Comparison of ENCODE assay signal across 2 cellular contexts in genomic region chr12:71552728-71553501, GRCh38.
A peak's percentile ranks its signal among the peaks of the same experiment; 100 is the strongest.
TF ChIP-seq lines count a peak whose summit lies in the region.

No MANE protein-coding gene starts in this region.

TF ChIP-seq in WTC11, 78 proteins besides CTCF, POLR2A, EP300 and RAD21 (continued from another document):
- no peak for TF ChIP-seq ATF3 (CRISPR knock-in tag; conservative IDR thresholded peaks at IDR 0.05)

TF ChIP-seq in HepG2, 621 proteins besides CTCF, POLR2A, EP300 and RAD21 (continued from another document and continues in another):
- TF ChIP-seq AGO1 (IDR thresholded peaks at IDR 0.05; ENCODE audit: low read depth, low read length, poor library complexity, severe bottlenecking) = no peak
- TF ChIP-seq ZXDC (CRISPR knock-in tag; IDR thresholded peaks at IDR 0.05) = 0 out of 2 replicates have a peak, but pooled peaks have one; percentile 59
- TF ChIP-seq AFF4 (CRISPR knock-in tag; IDR thresholded peaks at IDR 0.05) = peak; percentile 13; the same call in 1 of the 2 replicates
- TF ChIP-seq U2AF1 (optimal IDR thresholded peaks at IDR 0.05; ENCODE audit: low read depth, low read length) = no peak
- TF ChIP-seq KAT2B (IDR thresholded peaks at IDR 0.05; ENCODE audit: borderline replicate concordance, low read depth, low read length) = 0 out of 2 replicates have a peak, but pooled peaks have one; percentile 16
- peak; percentile 85 for TF ChIP-seq ZNF609 (CRISPR knock-in tag; IDR thresholded peaks at IDR 0.05; ENCODE audit: borderline replicate concordance)
- no peak for TF ChIP-seq ZNF572 (CRISPR knock-in tag; IDR thresholded peaks at IDR 0.05)
- peak; percentile 69 for TF ChIP-seq ZSCAN9 (CRISPR knock-in tag; IDR thresholded peaks at IDR 0.05; ENCODE audit: borderline replicate concordance)
- TF ChIP-seq ARID4A (CRISPR knock-in tag; IDR thresholded peaks at IDR 0.05; ENCODE audit: borderline replicate concordance) = peak; percentile 62; the same call in 1 of the 2 replicates
- peak; percentile 78 for TF ChIP-seq PPARG (CRISPR knock-in tag; conservative IDR thresholded peaks at IDR 0.05)
- 0 out of 2 replicates have a peak, but pooled peaks have one; percentile 48 for TF ChIP-seq KDM6A (CRISPR knock-in tag; IDR thresholded peaks at IDR 0.05; ENCODE audit: low read depth)
- TF ChIP-seq PAF1 (CRISPR knock-in tag; IDR thresholded peaks at IDR 0.05) = no peak
- peak; percentile 36; the same call in 1 of the 2 replicates for TF ChIP-seq ZNF12 (CRISPR knock-in tag; IDR thresholded peaks at IDR 0.05)
- no peak for TF ChIP-seq MLXIP (CRISPR knock-in tag; IDR thresholded peaks at IDR 0.05; ENCODE audit: borderline replicate concordance)
- TF ChIP-seq ZSCAN29 (CRISPR knock-in tag; conservative IDR thresholded peaks at IDR 0.05) = 0 out of 2 replicates have a peak, but pooled peaks have one; percentile 37
- no peak; the same call in 1 of the 2 replicates for TF ChIP-seq ZBTB7A (CRISPR knock-in tag; IDR thresholded peaks at IDR 0.05)
- TF ChIP-seq ZNF639 (CRISPR knock-in tag; conservative IDR thresholded peaks at IDR 0.05) = 0 out of 2 replicates have a peak, but pooled peaks have one; percentile 24
- TF ChIP-seq ZNF501 (CRISPR knock-in tag; IDR thresholded peaks at IDR 0.05) = peak; percentile 69; the same call in 1 of the 2 replicates
- peak; percentile 55; the same call in 1 of the 2 replicates for TF ChIP-seq DPF2 (CRISPR knock-in tag; IDR thresholded peaks at IDR 0.05; ENCODE audit: borderline replicate concordance, low read depth)
- TF ChIP-seq HMGXB3 (CRISPR knock-in tag; IDR thresholded peaks at IDR 0.05; ENCODE audit: borderline replicate concordance) = no peak
- TF ChIP-seq MED1 (CRISPR knock-in tag; IDR thresholded peaks at IDR 0.05) = peak; percentile 86
- peak; percentile 95 for TF ChIP-seq RXRA (CRISPR knock-in tag; IDR thresholded peaks at IDR 0.05)
- TF ChIP-seq MED13 (CRISPR knock-in tag; IDR thresholded peaks at IDR 0.05) = 0 out of 2 replicates have a peak, but pooled peaks have one; percentile 29
- 0 out of 2 replicates have a peak, but pooled peaks have one; percentile 48 for TF ChIP-seq HMG20B (CRISPR knock-in tag; conservative IDR thresholded peaks at IDR 0.05)
- TF ChIP-seq ZSCAN31 (CRISPR knock-in tag; IDR thresholded peaks at IDR 0.05; ENCODE audit: low read depth) = 0 out of 2 replicates have a peak, but pooled peaks have one; percentile 38
